11 cellular contexts compared by ENCODE assay signal in the genomic region with DNA sequence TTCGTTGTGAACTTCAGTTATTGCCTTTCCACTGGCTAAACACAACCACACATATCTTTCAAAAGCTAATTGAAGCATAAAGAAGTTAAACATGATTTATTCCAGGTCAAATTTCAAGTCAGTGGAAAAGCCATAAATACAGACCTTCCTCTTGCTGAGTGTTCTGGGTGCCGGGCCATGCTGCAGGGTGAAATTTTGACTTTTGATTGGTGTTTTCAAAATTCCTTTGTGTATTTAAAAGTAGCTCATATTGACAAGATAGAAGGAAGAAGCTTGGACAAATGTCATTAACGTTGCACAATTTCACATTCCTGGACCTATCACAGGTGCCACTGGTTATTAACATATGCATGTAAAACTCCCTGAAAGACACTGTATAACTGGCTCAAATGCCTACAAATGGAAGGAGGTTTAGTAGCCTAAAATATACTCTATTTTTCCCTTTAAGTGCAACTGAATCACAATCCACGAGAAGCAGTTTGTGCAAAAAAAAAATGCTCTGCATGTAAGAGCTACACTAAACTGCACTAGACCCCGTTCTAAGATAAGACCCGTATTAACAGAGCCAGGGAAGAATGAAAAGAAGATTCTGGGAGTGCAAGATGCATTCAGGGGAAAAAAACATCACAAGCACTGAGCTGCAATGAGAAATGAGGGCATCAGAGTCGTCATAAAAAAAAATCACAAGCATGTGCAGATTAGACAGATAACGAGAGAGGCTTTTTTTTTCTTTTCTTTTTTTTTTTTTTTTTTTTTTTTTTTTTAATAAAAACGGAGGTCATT. TPM values are rescaled to one million over a fixed set of nuclear protein-coding genes. Genes with fewer than 3 reads are reported as not detected.
A peak's percentile ranks its signal among the peaks of the same experiment; 100 is the strongest.
DNase-seq lines count a peak whose midpoint lies in the region; ATAC-seq and TF ChIP-seq lines count a peak whose summit lies in the region.
"Had no signal": no experiment of that assay in that cellular context is flagged by ENCODE, and none has a peak within 500 bp of the region (broad histone marks: within the 10 kb centered on the region; RNA-seq: fewer than 3 reads in every experiment).

No MANE protein-coding gene starts in this region.

- H3K9me3 Mint-ChIP-seq in activated naive CD4-positive, alpha-beta T cell treated with anti-CD3 and anti-CD28 coated beads, Interleukin-2, amount 50 U/mL, for 24 hours, result no peaks in the 10 kb centered on the region
- no peaks in the 10 kb centered on the region for H3K9me3 Mint-ChIP-seq in activated naive CD4-positive, alpha-beta T cell treated with anti-CD3 and anti-CD28 coated beads for 36 hours
- no peaks in the 10 kb centered on the region for H3K9me3 Mint-ChIP-seq in immature natural killer cell

- H4K20me1 ChIP-seq in PC-3 (ENCODE audit: low read length), result no peaks in the 10 kb centered on the region

- peaks cover 2% of the 10 kb centered on the region for H3K36me3 Mint-ChIP-seq in activated naive CD4-positive, alpha-beta T cell treated with anti-CD3 and anti-CD28 coated beads, Interleukin-2, amount 50 U/mL, for 24 hours
- no peaks in the 10 kb centered on the region for H3K36me3 Mint-ChIP-seq in activated naive CD4-positive, alpha-beta T cell treated with anti-CD3 and anti-CD28 coated beads for 36 hours (ENCODE audit: low read depth)
- peaks cover 0 to 11% (median 0%) of the 10 kb centered on the region in 3 donors for H3K36me3 Mint-ChIP-seq in immature natural killer cell

- DNase-seq in activated naive CD4-positive, alpha-beta T cell treated with anti-CD3 and anti-CD28 coated beads for 36 hours, result no peak
- no peak for DNase-seq in PC-3
- DNase-seq in immature natural killer cell, result peak; percentile 37 to 60 (median 49)
- no peak for DNase-seq in NCI-H2227 treated with DMSO at 0.1 percent for 48 hours (lab: John Stamatoyannopoulos, UW)
- DNase-seq in RPMI8226, result no peak
- DNase-seq: effector CD4-positive, alpha-beta T cell; heart right ventricle; NCI-H187 treated with DMSO at 0.1 percent for 48 hours had no signal

- H3K9ac ChIP-seq in PC-3 (ENCODE audit: low read length), result no peak overlapping the region

- no TSS peak for BruUV-seq in PC-3 (replicated peaks; lab: Mats Ljungman, UMichigan)

- H3K4me3 Mint-ChIP-seq in activated naive CD4-positive, alpha-beta T cell treated with anti-CD3 and anti-CD28 coated beads, Interleukin-2, amount 50 U/mL, for 24 hours, result peak overlapping the region; percentile 63
- H3K4me3 Mint-ChIP-seq in activated naive CD4-positive, alpha-beta T cell treated with anti-CD3 and anti-CD28 coated beads for 36 hours, result no peak overlapping the region
- H3K4me3 Mint-ChIP-seq in immature natural killer cell, result peak overlapping the region; percentile 74 to 85 (median 84)

- H3K27ac Mint-ChIP-seq in activated naive CD4-positive, alpha-beta T cell treated with anti-CD3 and anti-CD28 coated beads, Interleukin-2, amount 50 U/mL, for 24 hours, result peak overlapping the region; percentile 63
- H3K27ac Mint-ChIP-seq in activated naive CD4-positive, alpha-beta T cell treated with anti-CD3 and anti-CD28 coated beads for 36 hours, result no peak overlapping the region
- peak overlapping the region; percentile 85 to 95 (median 90) for H3K27ac Mint-ChIP-seq in immature natural killer cell

- H2AFZ ChIP-seq in PC-3 (ENCODE audit: low read length), result no peak overlapping the region

- H3K36me3 ChIP-seq in PC-3 (ENCODE audit: low read depth, low read length), result no peaks in the 10 kb centered on the region

- H3K27me3 Mint-ChIP-seq in activated naive CD4-positive, alpha-beta T cell treated with anti-CD3 and anti-CD28 coated beads, Interleukin-2, amount 50 U/mL, for 24 hours, result no peaks in the 10 kb centered on the region
- H3K27me3 Mint-ChIP-seq in activated naive CD4-positive, alpha-beta T cell treated with anti-CD3 and anti-CD28 coated beads for 36 hours (ENCODE audit: low read depth), result no peaks in the 10 kb centered on the region
- H3K27me3 Mint-ChIP-seq in immature natural killer cell (ENCODE audit: low read depth in 3 of 3), result peaks cover 5 to 8% (median 7%) of the 10 kb centered on the region in 3 donors

- no peak overlapping the region for H3K4me3 ChIP-seq in PC-3 (ENCODE audit: low read length)
- H3K4me3 ChIP-seq: heart right ventricle had no signal

- H3K9me2 ChIP-seq in PC-3 (replicated peaks; ENCODE audit: low read length), result no peaks in the 10 kb centered on the region

- peaks cover 57% of the 10 kb centered on the region for H3K4me1 ChIP-seq in PC-3 (ENCODE audit: insufficient read depth, low read length)

- H3K79me2 ChIP-seq in PC-3 (ENCODE audit: low read length), result peaks cover 26% of the 10 kb centered on the region

- ATAC-seq in PC-3 (no peak), HG03439 (IDR thresholded peaks at IDR 0.05; ENCODE audit: unreplicated experiment) (no peak), HG03378 (IDR thresholded peaks at IDR 0.05; ENCODE audit: unreplicated experiment) (no peak)
- ATAC-seq: heart right ventricle had no signal

- H3F3A ChIP-seq in PC-3 (ENCODE audit: low read length, unreplicated experiment), result no peaks in the 10 kb centered on the region

- POLR2A ChIA-PET in PC-3 (lab: Charles Lee; ENCODE audit: unreplicated experiment), result interaction anchor here (0.6 kb wide), 1 partner anchor 13 kb away, joined by 6 read pairs; no protein-coding TSS in a partner anchor

- no peaks in the 10 kb centered on the region for H3K27me3 ChIP-seq in PC-3 (ENCODE audit: low read length)
- H3K27me3 ChIP-seq: heart right ventricle had no signal

- H3K9me3 ChIP-seq in PC-3 (ENCODE audit: low read length), result no peaks in the 10 kb centered on the region
- H3K9me3 ChIP-seq: heart right ventricle had no signal

- intact Hi-C loops in activated naive CD4-positive, alpha-beta T cell treated with anti-CD3 and anti-CD28 coated beads for 36 hours (cut with micrococcal nuclease), result loop anchor here (2.0 kb wide), 2 partner anchors 18 to 28 kb away; no protein-coding TSS in a partner anchor
- intact Hi-C loops in PC-3 (cut with micrococcal nuclease), result loop anchor here (2.0 kb wide), 1 partner anchor 20 kb away; no protein-coding TSS in a partner anchor

- H3K4me1 Mint-ChIP-seq in activated naive CD4-positive, alpha-beta T cell treated with anti-CD3 and anti-CD28 coated beads, Interleukin-2, amount 50 U/mL, for 24 hours, result peaks cover 45% of the 10 kb centered on the region
- peaks cover 41% of the 10 kb centered on the region for H3K4me1 Mint-ChIP-seq in activated naive CD4-positive, alpha-beta T cell treated with anti-CD3 and anti-CD28 coated beads for 36 hours (ENCODE audit: low read depth)
- peaks cover 30 to 37% of the 10 kb centered on the region in 2 donors for H3K4me1 Mint-ChIP-seq in immature natural killer cell

- no peak for TF ChIP-seq CTCF in PC-3 (conservative IDR thresholded peaks at IDR 0.05; ENCODE audit: low read depth, low read length)

- H3K27ac ChIP-seq in PC-3 (ENCODE audit: low read length), result 0 out of 2 replicates have a peak overlapping the region, but pooled peaks have one; percentile 4

- peak overlapping the region; percentile 4 for H3K4me2 ChIP-seq in PC-3 (ENCODE audit: low read length)

- CTCF ChIA-PET in activated naive CD4-positive, alpha-beta T cell treated with anti-CD3 and anti-CD28 coated beads for 36 hours (lab: Charles Lee), result interaction anchor here (0.6 to 1.3 kb wide), 5 partner anchors 15 to 612 kb away, joined by 3 to 5 read pairs (median 3); no protein-coding TSS in a partner anchor
- CTCF ChIA-PET in PC-3 (lab: Charles Lee), result no interaction called here

RNA-seq across cellular contexts. Expression of a gene that starts 30.3 kb away (rescaled TPM):
- total RNA-seq in activated naive CD4-positive, alpha-beta T cell treated with anti-CD3 and anti-CD28 coated beads for 36 hours, result 10 to 100 TPM in 1 of 2 experiments, 1 to 10 TPM in 1; 9.4 to 12.7 TPM
- 19.1 and 27.0 TPM in 2 replicates for total RNA-seq in PC-3 (2014; rRNA removed)
- polyA plus RNA-seq in immature natural killer cell, result 10 to 100 TPM in 1 of 3 donors, 1 to 10 TPM in 2; 6.9 to 14.7 (median 8.0) TPM

Comparison
In these comparisons a context has a peak if more than half of its experiments do, and no peak if none do; other contexts are left out.
1. DNase-seq: peak in immature natural killer cell (3 of 3); none in activated naive CD4-positive, alpha-beta T cell treated with anti-CD3 and anti-CD28 coated beads for 36 hours (single experiment), PC-3 (single experiment), NCI-H2227 treated with DMSO at 0.1 percent for 48 hours (single experiment) and RPMI8226 (single experiment).